ENCODE assay signal across 20 cellular contexts in the genomic region with DNA sequence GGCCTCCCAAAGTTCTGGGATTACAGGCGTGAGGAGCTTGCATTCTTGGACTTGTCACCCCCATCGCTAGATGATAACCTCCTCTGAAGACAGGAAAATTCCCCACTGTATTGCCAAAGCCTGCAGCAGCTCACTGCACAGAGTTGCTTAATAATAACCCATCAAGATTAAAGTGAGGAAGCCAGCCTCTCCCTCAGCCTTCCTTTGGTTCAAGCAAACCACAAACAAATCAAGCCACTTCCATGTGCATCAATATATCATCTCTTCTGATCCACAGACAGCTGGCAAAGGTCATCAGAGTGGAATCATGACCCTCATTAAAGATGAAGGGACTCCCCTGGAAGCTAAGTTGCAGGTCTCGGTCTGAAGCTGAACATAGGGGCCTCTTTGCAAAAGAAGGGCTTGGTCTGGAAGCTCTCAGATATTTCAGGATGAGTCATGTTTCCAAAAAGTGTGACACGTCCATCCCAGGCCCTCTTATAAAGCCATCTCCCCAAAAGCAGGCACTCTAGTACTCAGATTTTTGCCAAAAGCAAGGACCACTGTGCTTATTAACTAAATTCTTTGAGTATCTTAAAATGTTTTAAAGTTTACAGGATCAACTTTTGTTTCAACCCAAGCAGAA. TPM values are rescaled to one million over a fixed set of nuclear protein-coding genes. Genes with fewer than 3 reads are reported as not detected.
A peak's percentile ranks its signal among the peaks of the same experiment; 100 is the strongest.
DNase-seq lines count a peak whose midpoint lies in the region; ATAC-seq and TF ChIP-seq lines count a peak whose summit lies in the region.
"Had no signal": no experiment of that assay in that cellular context is flagged by ENCODE, and none has a peak within 500 bp of the region (broad histone marks: within the 10 kb centered on the region; RNA-seq: fewer than 3 reads in every experiment).

No MANE protein-coding gene starts in this region.

- H3K4me3 ChIP-seq in fibroblast of villous mesenchyme (ENCODE audit: low read depth, low read length) = no peak overlapping the region
- H3K4me3 ChIP-seq: HAP-1, Peyer's patch had no signal

- DNase-seq in HCEC 1CT (peak; percentile 34), OCI-M1 (lab: John Stamatoyannopoulos, UW) (peak; percentile 7), fibroblast of villous mesenchyme (ENCODE audit: low read depth) (peak; percentile 69), retina (peak; percentile 7), DMS79 (lab: John Stamatoyannopoulos, UW) (no peak), medulla oblongata (ENCODE audit: extremely low spot score) (no peak)
- DNase-seq: activated CD4-positive, alpha-beta memory T cell treated with anti-CD3 and anti-CD28 coated beads for 36 hours; activated T-cell treated with anti-CD3 and anti-CD28 coated beads, Interleukin-2, amount 50 U/mL, for 48 hours; C1 segment of cervical spinal cord; caudate nucleus; DMS 273 treated with DMSO at 0.1 percent for 48 hours; effector memory CD8-positive, alpha-beta T cell; foreskin keratinocyte; NCI-H2029 treated with DMSO at 0.1 percent for 48 hours; Peyer's patch; stimulated activated CD4-positive, alpha-beta T cell treated with anti-CD3 and anti-CD28 coated beads, Interleukin-1b, Interleukin-23, amount 100 ng/mL, for 48 hours; substantia nigra had no signal

- TF ChIP-seq CTCF in fibroblast of villous mesenchyme (IDR thresholded peaks at IDR 0.05; ENCODE audit: insufficient read depth, low read depth, low read length) = no peak

- no peak for ATAC-seq in GM21528 (IDR thresholded peaks at IDR 0.05; ENCODE audit: low FRiP score, unreplicated experiment)
- ATAC-seq: effector memory CD8-positive, alpha-beta T cell; foreskin keratinocyte; natural killer cell treated with Interleukin-12 subunit alpha and Interleukin-12 subunit beta and Interleukin-15 and Interleukin-18, amount 100 ng/mL, for 72 hours had no signal

RNA-seq across cellular contexts. Expression of gene EMP2, which starts 4.8 kb away (rescaled TPM):
- total RNA-seq in fibroblast of villous mesenchyme = 10.6 and 13.0 TPM in 2 replicates
- total RNA-seq: activated CD4-positive, alpha-beta memory T cell treated with anti-CD3 and anti-CD28 coated beads for 36 hours; natural killer cell treated with Interleukin-12 subunit alpha and Interleukin-12 subunit beta and Interleukin-15 and Interleukin-18, amount 100 ng/mL, for 72 hours had no signal

Comparison
In these comparisons a context has a peak if more than half of its experiments do, and no peak if none do; other contexts are left out.
1. DNase-seq: peak in HCEC 1CT (single experiment), OCI-M1 (single experiment), fibroblast of villous mesenchyme (single experiment) and retina (single experiment); none in DMS79 (single experiment) and medulla oblongata (single experiment).